In genomic region chr13:102055116-102055515, GRCh38 we compare ENCODE assay signal across 24 cellular contexts.
"Had no signal": no experiment of that assay in that cellular context is flagged by ENCODE, and none has a peak within 500 bp of the region (broad histone marks: within the 10 kb centered on the region; RNA-seq: fewer than 3 reads in every experiment).

No MANE protein-coding gene starts in this region.

- H3K36me3 ChIP-seq: left ventricle myocardium inferior, pancreas, prostate gland, spleen, suprapubic skin, thoracic aorta, tibial artery had no signal

- H3K4me3 ChIP-seq: left ventricle myocardium inferior, lung, pancreas, prostate gland, skin epidermis, spleen, suprapubic skin, thoracic aorta, tibial artery, uterus had no signal

- ATAC-seq: naive thymus-derived CD4-positive, alpha-beta T cell; natural killer cell treated with Interleukin-12 subunit alpha and Interleukin-12 subunit beta and Interleukin-15 and Interleukin-18, amount 100 ng/mL, for 72 hours; pancreas; right cardiac atrium; sciatic nerve; stimulated activated effector memory CD8-positive, alpha-beta T cell treated with anti-CD3 and anti-CD28 coated beads, Interleukin-12 subunit alpha, Interleukin-12 subunit beta, amount 100 ng/mL, for 72 hours had no signal

- H3K27me3 ChIP-seq: pancreas, spleen, suprapubic skin, tibial artery, uterus had no signal

- DNase-seq: hypothalamus; immature natural killer cell; kidney; left ventricle myocardium inferior; mesendoderm; naive thymus-derived CD4-positive, alpha-beta T cell; nucleus accumbens; pancreas; posterior cingulate gyrus; retina; right cardiac atrium; spleen; stimulated activated CD4-positive, alpha-beta T cell treated with anti-CD3 and anti-CD28 coated beads, Interleukin-4, amount 100 ng/mL, for 24 hours; stimulated activated naive CD4-positive, alpha-beta T cell; tibial artery; uterus had no signal

- H3K27ac ChIP-seq: left ventricle myocardium inferior, pancreas, prostate gland, skin epidermis, spleen, suprapubic skin, thoracic aorta, tibial artery, uterus had no signal

- H3K9me3 ChIP-seq: pancreas, prostate gland had no signal
